1 cellular context compared by ENCODE assay signal in the genomic region with DNA sequence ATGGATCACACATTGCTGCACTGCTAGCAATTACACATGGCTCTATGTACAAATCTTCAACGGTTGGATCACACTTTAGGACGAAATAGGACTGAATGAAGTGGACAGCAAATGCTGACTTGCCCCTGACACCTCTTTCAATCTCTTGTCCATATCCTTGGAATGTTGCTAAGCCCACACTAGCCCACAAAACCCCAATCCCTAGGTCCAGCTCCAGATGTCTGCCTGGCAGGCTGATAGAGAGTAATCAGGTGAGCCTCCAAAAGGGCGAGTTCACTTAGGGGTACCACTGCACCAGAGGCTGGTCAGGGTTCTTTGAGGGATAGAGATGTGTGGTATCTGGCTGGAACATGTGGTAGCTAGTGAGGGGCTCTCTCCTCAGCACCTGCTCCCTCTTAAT.
TF ChIP-seq lines count a peak whose summit lies in the region.

No MANE protein-coding gene starts in this region.

TF ChIP-seq in K562, 482 proteins besides CTCF, POLR2A, EP300 and RAD21:
- no peak for TF ChIP-seq CAMTA2 (CRISPR knock-in tag; conservative IDR thresholded peaks at IDR 0.05)
- no peak for TF ChIP-seq ARID1B (IDR thresholded peaks at IDR 0.05)
- TF ChIP-seq TCF7 (IDR thresholded peaks at IDR 0.05; ENCODE audit: borderline replicate concordance) = no peak
- TF ChIP-seq NELFE (IDR thresholded peaks at IDR 0.05; ENCODE audit: insufficient read depth, insufficient read length) = no peak
- TF ChIP-seq, protein P1, sequence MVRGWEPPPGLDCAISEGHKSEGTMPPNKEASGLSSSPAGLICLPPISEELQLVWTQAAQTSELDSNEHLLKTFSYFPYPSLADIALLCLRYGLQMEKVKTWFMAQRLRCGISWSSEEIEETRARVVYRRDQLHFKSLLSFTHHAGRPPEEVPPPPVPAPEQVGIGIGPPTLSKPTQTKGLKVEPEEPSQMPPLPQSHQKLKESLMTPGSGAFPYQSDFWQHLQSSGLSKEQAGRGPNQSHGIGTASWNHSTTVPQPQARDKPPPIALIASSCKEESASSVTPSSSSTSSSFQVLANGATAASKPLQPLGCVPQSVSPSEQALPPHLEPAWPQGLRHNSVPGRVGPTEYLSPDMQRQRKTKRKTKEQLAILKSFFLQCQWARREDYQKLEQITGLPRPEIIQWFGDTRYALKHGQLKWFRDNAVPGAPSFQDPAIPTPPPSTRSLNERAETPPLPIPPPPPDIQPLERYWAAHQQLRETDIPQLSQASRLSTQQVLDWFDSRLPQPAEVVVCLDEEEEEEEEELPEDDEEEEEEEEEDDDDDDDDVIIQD (CRISPR knock-in tag; IDR thresholded peaks at IDR 0.05) = no peak
- TF ChIP-seq ERF (CRISPR knock-in tag; IDR thresholded peaks at IDR 0.05) = no peak
- no peak for TF ChIP-seq RBM25 (IDR thresholded peaks at IDR 0.05; ENCODE audit: low read depth, low read length, severe bottlenecking)
- TF ChIP-seq ZNF197 (CRISPR knock-in tag; IDR thresholded peaks at IDR 0.05; ENCODE audit: low read depth) = no peak
- no peak for TF ChIP-seq CEBPB (tag; IDR thresholded peaks at IDR 0.05)
- no peak for TF ChIP-seq FOS (IDR thresholded peaks at IDR 0.05; ENCODE audit: extremely low read depth, insufficient read length)
- TF ChIP-seq POLR2AphosphoS2 (IDR thresholded peaks at IDR 0.05; ENCODE audit: low read length) = no peak
- no peak for TF ChIP-seq TAF15 (IDR thresholded peaks at IDR 0.05; ENCODE audit: low read depth, low read length)
- no peak for TF ChIP-seq KAT7 (CRISPR knock-in tag; IDR thresholded peaks at IDR 0.05; ENCODE audit: borderline replicate concordance)
- TF ChIP-seq SAP30 (IDR thresholded peaks at IDR 0.05; ENCODE audit: borderline replicate concordance, insufficient read depth, low read depth, low read length, poor library complexity, severe bottlenecking) = no peak
- TF ChIP-seq C11orf30 (IDR thresholded peaks at IDR 0.05; ENCODE audit: low read depth) = no peak
- TF ChIP-seq AFF4 (CRISPR knock-in tag; IDR thresholded peaks at IDR 0.05) = no peak
- no peak for TF ChIP-seq RCOR1 (IDR thresholded peaks at IDR 0.05; ENCODE audit: borderline replicate concordance in 1 of 2, low read depth in 2 of 2, low read length in 2 of 2)
- TF ChIP-seq GATAD2B (IDR thresholded peaks at IDR 0.05; ENCODE audit: borderline replicate concordance) = no peak
- TF ChIP-seq SIN3A (IDR thresholded peaks at IDR 0.05; ENCODE audit: borderline replicate concordance in 2 of 2, control insufficient read depth in 1 of 2, low read depth in 2 of 2, low read length in 2 of 2) = no peak
TF ChIP-seq in K562: peak in this region for 0.
